Comparison of ENCODE assay signal across 8 cellular contexts in genomic region chr2:121634354-121635307, GRCh38. TPM values are rescaled to one million over a fixed set of nuclear protein-coding genes. Genes with fewer than 3 reads are reported as not detected.
DNase-seq lines count a peak whose midpoint lies in the region; ATAC-seq and TF ChIP-seq lines count a peak whose summit lies in the region.

No MANE protein-coding gene starts in this region.

- CTCF ChIA-PET in Panc1 (lab: Charles Lee), result interaction anchor here (0.7 kb wide), 1 partner anchor 61 kb away, joined by 5 read pairs; no protein-coding TSS in a partner anchor

- H3K27me3 ChIP-seq in heart left ventricle (no peaks in the 10 kb centered on the region), Panc1 (ENCODE audit: control insufficient read depth, insufficient read depth, low read length) (no peaks in the 10 kb centered on the region), esophagus muscularis mucosa (no peaks in the 10 kb centered on the region), thyroid gland (no peaks in the 10 kb centered on the region), neuronal stem cell (ENCODE audit: control insufficient read depth in 3 of 3, insufficient read depth in 3 of 3, low read depth in 1 of 3, low read length in 3 of 3) (no peaks in the 10 kb centered on the region)

- in situ Hi-C loops in Panc1 (cut with HindIII; ENCODE audit: low pct_unique_long_range_greater_than_20kb, low sequenced_read_pairs), result no loop called here

- no peak for TF ChIP-seq EP300 in esophagus muscularis mucosa (IDR thresholded peaks at IDR 0.05)

- no peak overlapping the region for H3K23ac ChIP-seq in neuronal stem cell (ENCODE audit: low read depth, low read length, poor library complexity)

- H2BK120ac ChIP-seq in neuronal stem cell (ENCODE audit: low read depth, low read length), result no peak overlapping the region

- H3K4me2 ChIP-seq in neuronal stem cell (ENCODE audit: insufficient read depth, low read length, poor library complexity, severe bottlenecking), result no peak overlapping the region

- H2BK12ac ChIP-seq in neuronal stem cell (ENCODE audit: low read length), result no peak overlapping the region

- no peak overlapping the region for H3K18ac ChIP-seq in neuronal stem cell (ENCODE audit: low read length)

- H3K27ac ChIP-seq in heart left ventricle (peak overlapping the region in 11 of 12 donors; percentile 8 to 76 (median 61)), Panc1 (ENCODE audit: low read length) (peak overlapping the region; percentile 62), esophagus muscularis mucosa (replicated peaks in 1 of 4) (peak overlapping the region; percentile 14 to 41 (median 27)), thyroid gland (peak overlapping the region; percentile 60 to 97 (median 83)), neuronal stem cell (replicated peaks; ENCODE audit: low read length) (no peak overlapping the region)

- peaks cover 0 to 3% (median 0%) of the 10 kb centered on the region in 9 donors for H3K36me3 ChIP-seq in heart left ventricle
- H3K36me3 ChIP-seq in Panc1 (ENCODE audit: control insufficient read depth, insufficient read depth, low read length), result no peaks in the 10 kb centered on the region
- H3K36me3 ChIP-seq in esophagus muscularis mucosa, result peaks cover 0 to 5% (median 0%) of the 10 kb centered on the region in 4 donors
- no peaks in the 10 kb centered on the region for H3K36me3 ChIP-seq in thyroid gland
- H3K36me3 ChIP-seq in neuronal stem cell (replicated peaks in 1 of 2; ENCODE audit: control insufficient read depth in 2 of 2, insufficient read depth in 2 of 2, low read length in 2 of 2), result peaks cover 0 to 6% of the 10 kb centered on the region in 2 donors

- no peak for DNase-seq in heart left ventricle
- no peak for DNase-seq in cardiac septum (ENCODE audit: low spot score)
- peak; percentile 54 for DNase-seq in Panc1 (ENCODE audit: low read depth, low spot score)
- DNase-seq in esophagus muscularis mucosa (ENCODE audit: extremely low spot score), result no peak
- DNase-seq in thyroid gland, result peak; percentile 69 to 76
- no peak for DNase-seq in neuronal stem cell (ENCODE audit: low spot score)
- DNase-seq in C1 segment of cervical spinal cord (lab: John Stamatoyannopoulos, UW), result no peak

- intact Hi-C loops in heart left ventricle (cut with DNase I), result loop anchor here in 1 of 10 donors (5.0 kb wide), 1 partner anchor 107 kb away; no protein-coding TSS in a partner anchor
- intact Hi-C loops in cardiac septum (cut with DNase I), result no loop called here
- intact Hi-C loops in Panc1 (cut with micrococcal nuclease; ENCODE audit: unreplicated experiment), result no loop called here
- intact Hi-C loops in esophagus muscularis mucosa (cut with DNase I), result no loop called here
- intact Hi-C loops in thyroid gland (cut with DNase I), result no loop called here

- H2AFZ ChIP-seq in neuronal stem cell (ENCODE audit: low read length), result no peak overlapping the region

- H3K9me3 ChIP-seq in heart left ventricle (peaks cover 0 to 21% (median 3%) of the 10 kb centered on the region in 12 donors), Panc1 (ENCODE audit: control insufficient read depth, insufficient read depth, low read depth, low read length) (peaks cover 9% of the 10 kb centered on the region; the same call in 1 of the 2 replicates), esophagus muscularis mucosa (no peaks in the 10 kb centered on the region), thyroid gland (no peaks in the 10 kb centered on the region), neuronal stem cell (replicated peaks in 1 of 2; ENCODE audit: control insufficient read depth in 2 of 2, insufficient read depth in 1 of 2, low read depth in 1 of 2, low read length in 2 of 2) (peaks cover 0 to 25% of the 10 kb centered on the region in 2 donors)

- WGBS in heart left ventricle, 4 donors, result 60 to 69% (median 64%) methylated on average over 6 of the region's 6 CpGs
- 69% methylated on average over 6 of the region's 6 CpGs for WGBS in esophagus muscularis mucosa
- WGBS in thyroid gland, 2 donors, result 36 to 40% methylated on average over 6 of the region's 6 CpGs
- WGBS in neuronal stem cell (ENCODE audit: extremely low coverage in 2 of 2, insufficient read length in 2 of 2, insufficient replicate concordance in 1 of 2), 2 donors, result no CpG with 5 or more reads among the region's 6 CpGs

- H4K91ac ChIP-seq in neuronal stem cell (ENCODE audit: low read depth, low read length, poor library complexity), result no peak overlapping the region

- H3K79me1 ChIP-seq in neuronal stem cell (ENCODE audit: low read depth, low read length), result peaks cover 3% of the 10 kb centered on the region

- no peak overlapping the region for H2BK15ac ChIP-seq in neuronal stem cell (ENCODE audit: low read length)

- no peak overlapping the region for H3K4ac ChIP-seq in neuronal stem cell (ENCODE audit: low read length)

- ATAC-seq in heart left ventricle, result no peak
- ATAC-seq in Panc1, result peak; percentile 91
- ATAC-seq in GM21367 (IDR thresholded peaks at IDR 0.05; ENCODE audit: unreplicated experiment), result no peak

- TF ChIP-seq POLR2A in heart left ventricle (IDR thresholded peaks at IDR 0.05) (no peak), esophagus muscularis mucosa (IDR thresholded peaks at IDR 0.05; ENCODE audit: low read depth) (no peak), thyroid gland (IDR thresholded peaks at IDR 0.05) (no peak)

- no peak overlapping the region for H3K14ac ChIP-seq in neuronal stem cell (ENCODE audit: low read length)

- H2BK5ac ChIP-seq in neuronal stem cell (ENCODE audit: low read length), result no peak overlapping the region

- peaks cover 5 to 46% (median 39%) of the 10 kb centered on the region in 12 donors for H3K4me1 ChIP-seq in heart left ventricle
- H3K4me1 ChIP-seq in Panc1 (ENCODE audit: control insufficient read depth, insufficient read depth, low read length), result peaks cover 20% of the 10 kb centered on the region
- H3K4me1 ChIP-seq in esophagus muscularis mucosa, result peaks cover 34 to 55% (median 40%) of the 10 kb centered on the region in 4 donors
- H3K4me1 ChIP-seq in thyroid gland, result peaks cover 36 to 37% of the 10 kb centered on the region in 2 donors
- peaks cover 0 to 2% of the 10 kb centered on the region in 2 donors for H3K4me1 ChIP-seq in neuronal stem cell (ENCODE audit: control insufficient read depth in 2 of 2, insufficient read depth in 1 of 2, low read depth in 1 of 2, low read length in 2 of 2)

- BruUV-seq in Panc1 (replicated peaks; lab: Mats Ljungman, UMichigan), result TSS peak; percentile 40

- no peak overlapping the region for H3K4me3 ChIP-seq in heart left ventricle
- no peak overlapping the region; a peak in 1 of 4 replicates for H3K4me3 ChIP-seq in Panc1 (ENCODE audit: low read depth in 2 of 2, low read length in 2 of 2)
- H3K4me3 ChIP-seq in esophagus muscularis mucosa, result no peak overlapping the region
- H3K4me3 ChIP-seq in thyroid gland (replicated peaks in 1 of 3), result no peak overlapping the region
- H3K4me3 ChIP-seq in neuronal stem cell (ENCODE audit: low read length in 2 of 2), result no peak overlapping the region

- TF ChIP-seq CTCF in heart left ventricle (IDR thresholded peaks at IDR 0.05) (no peak), Panc1 (IDR thresholded peaks at IDR 0.05) (no peak), esophagus muscularis mucosa (IDR thresholded peaks at IDR 0.05) (no peak), thyroid gland (IDR thresholded peaks at IDR 0.05) (no peak)

- H2AK5ac ChIP-seq in neuronal stem cell (ENCODE audit: low read depth, low read length), result no peak overlapping the region

- H4K8ac ChIP-seq in neuronal stem cell (ENCODE audit: low read depth, low read length), result no peak overlapping the region

- no peak overlapping the region for H3K9ac ChIP-seq in neuronal stem cell (ENCODE audit: low read depth, low read length, poor library complexity)

- POLR2A ChIA-PET in Panc1 (lab: Charles Lee), result interaction anchor here (0.6 kb wide), 1 partner anchor 320 kb away, joined by 4 read pairs; no protein-coding TSS in a partner anchor

RNA-seq across cellular contexts. Expression of gene CLASP1, which starts 14.6 kb away (rescaled TPM):
- total RNA-seq in heart left ventricle (10 to 100 TPM; 53.2 to 84.5 (median 73.0) TPM), cardiac septum (66.1 TPM), Panc1 (2021; ENCODE audit: unreplicated experiment) (49.2 TPM), esophagus muscularis mucosa (10 to 100 TPM; 62.6 to 78.6 (median 70.5) TPM), thyroid gland (100 to 1,000 TPM in 2 of 4 donors, 10 to 100 TPM in 2; 69.3 to 110 (median 98.3) TPM)
- polyA plus RNA-seq in heart left ventricle, result 10 to 100 TPM; 16.0 to 22.7 TPM
- polyA plus RNA-seq in Panc1 (2012; ENCODE audit: insufficient read length), result 22.2 TPM
- 22.4 TPM for polyA plus RNA-seq in neuronal stem cell (2013, experiment 1 of 2)
- 22.3 TPM for polyA plus RNA-seq in neuronal stem cell (2013, experiment 2 of 2)

Comparison
In these comparisons a context has a peak if more than half of its experiments do, and no peak if none do; other contexts are left out.
1. DNase-seq: peak in Panc1 (single experiment) and thyroid gland (2 of 2); none in heart left ventricle (0 of 5), cardiac septum (single experiment), esophagus muscularis mucosa (single experiment), neuronal stem cell (single experiment) and C1 segment of cervical spinal cord (0 of 14).